In genomic region chr22:41485033-41485432, GRCh38 we compare ENCODE assay signal across 1 cellular context.
TF ChIP-seq lines count a peak whose summit lies in the region.

No MANE protein-coding gene starts in this region.

TF ChIP-seq in GM12891, 5 proteins besides CTCF, POLR2A, EP300 and RAD21:
- no peak for TF ChIP-seq TAF1 (IDR thresholded peaks at IDR 0.05; ENCODE audit: low read depth, low read length)
- no peak for TF ChIP-seq POLR2AphosphoS5 (IDR thresholded peaks at IDR 0.05; ENCODE audit: low read depth, low read length)
- TF ChIP-seq POU2F2 (IDR thresholded peaks at IDR 0.05; ENCODE audit: low read depth, low read length): no peak
